1 cellular context compared by ENCODE assay signal in the genomic region with DNA sequence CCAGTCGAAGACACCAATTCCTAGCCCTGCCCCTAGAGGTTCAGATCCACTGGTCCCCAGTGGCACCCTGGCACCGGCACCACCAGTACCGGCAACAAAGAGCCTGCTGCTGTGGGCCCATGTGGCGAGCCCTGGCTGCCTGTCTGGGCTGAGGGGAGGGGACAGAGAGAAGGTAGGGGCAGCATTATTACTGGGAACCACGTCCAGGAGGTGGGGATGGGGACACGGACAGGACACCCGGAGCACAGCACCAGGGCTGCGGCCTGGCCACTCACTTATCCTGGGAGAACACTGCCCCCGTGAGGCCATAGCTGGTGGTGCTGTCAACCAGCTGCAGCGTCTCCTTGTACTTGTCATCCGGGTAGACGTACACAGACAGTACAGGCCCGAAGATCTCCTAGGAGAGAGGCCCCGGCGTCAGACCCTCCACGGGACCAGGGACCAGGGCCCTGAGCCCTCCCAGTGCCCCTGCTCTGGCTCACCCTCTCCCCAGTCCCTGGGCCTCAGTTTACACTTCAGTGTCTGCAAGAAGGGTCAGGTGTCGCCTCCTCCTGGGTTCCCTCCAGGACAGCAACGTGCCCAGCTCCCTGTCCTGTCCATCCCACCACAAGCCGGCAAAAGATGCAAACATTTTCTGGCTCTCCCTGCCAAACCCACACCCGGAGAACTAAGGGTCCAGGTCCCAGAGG.
TF ChIP-seq lines count a peak whose summit lies in the region.

No MANE protein-coding gene starts in this region.

TF ChIP-seq in H1, 55 proteins besides CTCF, POLR2A, EP300 and RAD21:
- TF ChIP-seq EZH2 (IDR thresholded peaks at IDR 0.05; ENCODE audit: low read depth, low read length, severe bottlenecking) (no peak), MAFK (IDR thresholded peaks at IDR 0.05; ENCODE audit: low read depth, low read length) (no peak), CEBPB (IDR thresholded peaks at IDR 0.05; ENCODE audit: low read depth, low read length) (no peak), CBX5 (IDR thresholded peaks at IDR 0.05; ENCODE audit: low read depth, low read length) (no peak), GABPA (IDR thresholded peaks at IDR 0.05; ENCODE audit: borderline replicate concordance, insufficient read depth, low read length) (0 out of 2 replicates have a peak, but pooled peaks have one; percentile 48), CHD2 (IDR thresholded peaks at IDR 0.05; ENCODE audit: low read length) (no peak), TBP (IDR thresholded peaks at IDR 0.05; ENCODE audit: low read depth, low read length) (0 out of 2 replicates have a peak, but pooled peaks have one; percentile 45), EGR1 (IDR thresholded peaks at IDR 0.05; ENCODE audit: borderline replicate concordance, low read depth, low read length) (no peak)
- TF ChIP-seq, protein P1, sequence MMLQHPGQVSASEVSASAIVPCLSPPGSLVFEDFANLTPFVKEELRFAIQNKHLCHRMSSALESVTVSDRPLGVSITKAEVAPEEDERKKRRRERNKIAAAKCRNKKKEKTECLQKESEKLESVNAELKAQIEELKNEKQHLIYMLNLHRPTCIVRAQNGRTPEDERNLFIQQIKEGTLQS (IDR thresholded peaks at IDR 0.05; ENCODE audit: insufficient read depth, low read depth, low read length), result no peak
